In genomic region chr18:45874501-45875184, GRCh38 we compare ENCODE assay signal across 9 cellular contexts. TPM values are rescaled to one million over a fixed set of nuclear protein-coding genes. Genes with fewer than 3 reads are reported as not detected.
DNase-seq lines count a peak whose midpoint lies in the region; ATAC-seq and TF ChIP-seq lines count a peak whose summit lies in the region.
"Had no signal": no experiment of that assay in that cellular context is flagged by ENCODE, and none has a peak within 500 bp of the region (broad histone marks: within the 10 kb centered on the region; RNA-seq: fewer than 3 reads in every experiment).

No MANE protein-coding gene starts in this region.

- H3K4me1 ChIP-seq in BLaER1 treated with 17β-estradiol and CSF1 and Interleukin-3, amounts not matched to agents 10 nM and 100 nM, result peaks cover 8 to 13% (median 10%) of the 10 kb centered on the region in 10 experiments; a peak in 17 of 20 replicates
- no peaks in the 10 kb centered on the region for H3K4me1 ChIP-seq in colonic mucosa

- H3K4me3 Mint-ChIP-seq in activated naive CD4-positive, alpha-beta T cell treated with anti-CD3 and anti-CD28 coated beads for 36 hours, result peak overlapping the region; percentile 1

- peak; percentile 90 for ATAC-seq in GM21390 (IDR thresholded peaks at IDR 0.05; ENCODE audit: unreplicated experiment)

- TF ChIP-seq CTCF in colonic mucosa (IDR thresholded peaks at IDR 0.05), result no peak

- CTCF ChIA-PET in activated naive CD4-positive, alpha-beta T cell treated with anti-CD3 and anti-CD28 coated beads for 36 hours (lab: Charles Lee), result interaction anchor here (0.9 to 2.2 kb wide), 4 partner anchors 35 to 209 kb away, joined by 3 to 9 read pairs (median 6); no protein-coding TSS in a partner anchor

- intact Hi-C loops in activated naive CD4-positive, alpha-beta T cell treated with anti-CD3 and anti-CD28 coated beads for 36 hours (cut with micrococcal nuclease), result loop anchor here (1.0 to 10.0 kb wide), 12 partner anchors 11 to 987 kb away; partner anchors contain the start of gene EPG5
- intact Hi-C loops in colonic mucosa (cut with DNase I), result no loop called here

- peaks cover 52% of the 10 kb centered on the region for H3K36me3 Mint-ChIP-seq in activated naive CD4-positive, alpha-beta T cell treated with anti-CD3 and anti-CD28 coated beads for 36 hours (ENCODE audit: low read depth)

- H4K20me1 ChIP-seq in BLaER1 treated with 17β-estradiol and CSF1 and Interleukin-3, amounts not matched to agents 10 nM and 100 nM, result peaks cover 0 to 7% (median 0%) of the 10 kb centered on the region in 11 experiments; a peak in 4 of 22 replicates

- in situ Hi-C loops in KBM-7 (cut with MboI; ENCODE audit: low pct_unique_long_range_greater_than_20kb, low sequenced_read_pairs), result no loop called here

- H3K4me3 ChIP-seq in BLaER1 treated with 17β-estradiol and CSF1 and Interleukin-3, amounts not matched to agents 10 nM and 100 nM, result no peak overlapping the region
- no peak overlapping the region for H3K4me3 ChIP-seq in colonic mucosa

- 0 out of 22 replicates have a peak overlapping the region, but pooled peaks of 1 of the 11 experiments have one; percentile 7 for H3K9ac ChIP-seq in BLaER1 treated with 17β-estradiol and CSF1 and Interleukin-3, amounts not matched to agents 10 nM and 100 nM
- H3K9ac ChIP-seq in colonic mucosa (ENCODE audit: low read depth in 2 of 2, low read length in 2 of 2), result no peak overlapping the region

- H3K27ac ChIP-seq in BLaER1 treated with 17β-estradiol and CSF1 and Interleukin-3, amounts not matched to agents 10 nM and 100 nM, result peak overlapping the region in 2 of 11 experiments; percentile 9 to 15; a peak in 1 of 22 replicates
- no peak overlapping the region for H3K27ac ChIP-seq in colonic mucosa

- no peaks in the 10 kb centered on the region for H3K27me3 Mint-ChIP-seq in activated naive CD4-positive, alpha-beta T cell treated with anti-CD3 and anti-CD28 coated beads for 36 hours (ENCODE audit: low read depth)

- no peaks in the 10 kb centered on the region for H3K27me3 ChIP-seq in BLaER1 treated with 17β-estradiol and CSF1 and Interleukin-3, amounts not matched to agents 10 nM and 100 nM
- H3K27me3 ChIP-seq in colonic mucosa, result no peaks in the 10 kb centered on the region

- H3K4me2 ChIP-seq in BLaER1 treated with 17β-estradiol and CSF1 and Interleukin-3, amounts not matched to agents 10 nM and 100 nM, result peak overlapping the region; percentile 3 to 54 (median 24); a peak in 13 of 22 replicates

- peaks cover 0 to 51% (median 40%) of the 10 kb centered on the region in 11 experiments; a peak in 19 of 22 replicates for H3K9me3 ChIP-seq in BLaER1 treated with 17β-estradiol and CSF1 and Interleukin-3, amounts not matched to agents 10 nM and 100 nM (replicated peaks in 1 of 11)
- no peaks in the 10 kb centered on the region for H3K9me3 ChIP-seq in colonic mucosa

- peak; percentile 91 for DNase-seq in KBM-7
- DNase-seq in activated naive CD4-positive, alpha-beta T cell treated with anti-CD3 and anti-CD28 coated beads for 36 hours, result peak; percentile 88
- peak; percentile 35 to 60 for DNase-seq in stimulated activated CD8-positive, alpha-beta memory T cell treated with anti-CD3 and anti-CD28 coated beads, Interleukin-7, amount 100 ng/mL, for 48 hours (ENCODE audit: extremely low read depth in 1 of 2, low read depth in 1 of 2)
- no peak for DNase-seq in colonic mucosa
- DNase-seq in NCI-H2227 (lab: John Stamatoyannopoulos, UW; ENCODE audit: unreplicated experiment), result no peak
- no peak for DNase-seq in GDM1 (lab: John Stamatoyannopoulos, UW)

- peaks cover 83 to 98% (median 94%) of the 10 kb centered on the region in 11 experiments for H3K36me3 ChIP-seq in BLaER1 treated with 17β-estradiol and CSF1 and Interleukin-3, amounts not matched to agents 10 nM and 100 nM
- no peaks in the 10 kb centered on the region for H3K36me3 ChIP-seq in colonic mucosa

- peaks cover 31% of the 10 kb centered on the region for H3K4me1 Mint-ChIP-seq in activated naive CD4-positive, alpha-beta T cell treated with anti-CD3 and anti-CD28 coated beads for 36 hours (ENCODE audit: low read depth)

- H3K9me3 Mint-ChIP-seq in activated naive CD4-positive, alpha-beta T cell treated with anti-CD3 and anti-CD28 coated beads for 36 hours, result peaks cover 12% of the 10 kb centered on the region

- peak overlapping the region; percentile 95 for H3K27ac Mint-ChIP-seq in activated naive CD4-positive, alpha-beta T cell treated with anti-CD3 and anti-CD28 coated beads for 36 hours

RNA-seq across cellular contexts. Expression of gene SIGLEC15, which starts 49.2 kb away (rescaled TPM):
- total RNA-seq in activated naive CD4-positive, alpha-beta T cell treated with anti-CD3 and anti-CD28 coated beads for 36 hours, result not detected
- not detected for total RNA-seq in colonic mucosa
- total RNA-seq: skeletal muscle tissue had no signal

Comparison
In these comparisons a context has a peak if more than half of its experiments do, and no peak if none do; other contexts are left out.
1. DNase-seq: peak in KBM-7 (single experiment), activated naive CD4-positive, alpha-beta T cell treated with anti-CD3 and anti-CD28 coated beads for 36 hours (single experiment) and stimulated activated CD8-positive, alpha-beta memory T cell treated with anti-CD3 and anti-CD28 coated beads, Interleukin-7, amount 100 ng/mL, for 48 hours (2 of 2); none in colonic mucosa (single experiment), NCI-H2227 (single experiment) and GDM1 (single experiment).